In the genomic region with DNA sequence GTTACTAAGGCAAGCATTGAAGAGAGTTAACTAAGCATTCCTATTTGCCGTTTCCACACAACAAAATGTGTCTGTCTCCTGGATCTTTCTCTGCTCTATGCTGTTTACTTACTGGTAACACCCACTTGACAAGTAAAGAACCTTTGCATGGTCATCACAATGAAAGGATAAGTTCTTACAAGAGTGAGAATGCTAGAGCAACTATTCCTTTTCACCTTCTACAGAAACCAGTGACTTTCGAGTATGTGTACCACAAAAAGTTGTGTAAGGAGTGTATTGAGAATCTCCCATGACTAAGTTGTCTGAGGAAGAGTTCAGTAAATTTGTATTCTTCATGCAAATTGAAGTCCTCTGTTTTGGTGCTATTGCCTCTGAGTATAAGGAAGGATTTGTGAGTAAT, we compare ENCODE assay signal across 11 cellular contexts. TPM values are rescaled to one million over a fixed set of nuclear protein-coding genes. Genes with fewer than 3 reads are reported as not detected.
DNase-seq lines count a peak whose midpoint lies in the region; ATAC-seq, FAIRE-seq and TF ChIP-seq lines count a peak whose summit lies in the region.
"Had no signal": no experiment of that assay in that cellular context is flagged by ENCODE, and none has a peak within 500 bp of the region (broad histone marks: within the 10 kb centered on the region; RNA-seq: fewer than 3 reads in every experiment).

No MANE protein-coding gene starts in this region.

- H3K4me2 ChIP-seq in Loucy (ENCODE audit: low read depth, low read length, poor library complexity, severe bottlenecking), result peak overlapping the region; percentile 41

- H3K9ac ChIP-seq in Loucy (ENCODE audit: low read depth, low read length, poor library complexity, severe bottlenecking) (peak overlapping the region; percentile 13), endodermal cell (ENCODE audit: extremely low read depth, low read length, poor library complexity, severe bottlenecking) (peak overlapping the region; percentile 43)

- no peaks in the 10 kb centered on the region for H3K9me3 Mint-ChIP-seq in activated T-cell treated with anti-CD3 and anti-CD28 coated beads, Interleukin-2, amount 50 U/mL, for 4 hours
- no peaks in the 10 kb centered on the region for H3K9me3 Mint-ChIP-seq in endodermal cell
- H3K9me3 Mint-ChIP-seq in stimulated activated effector memory CD8-positive, alpha-beta T cell treated with anti-CD3 and anti-CD28 coated beads, Interleukin-12 subunit alpha, Interleukin-12 subunit beta, amount 100 ng/mL, for 72 hours, result no peaks in the 10 kb centered on the region

- H2AFZ ChIP-seq in Loucy (ENCODE audit: low read length), result no peak overlapping the region

- H3K27ac Mint-ChIP-seq in endodermal cell, result peak overlapping the region; percentile 83
- no peak overlapping the region for H3K27ac Mint-ChIP-seq in stimulated activated effector memory CD8-positive, alpha-beta T cell treated with anti-CD3 and anti-CD28 coated beads, Interleukin-12 subunit alpha, Interleukin-12 subunit beta, amount 100 ng/mL, for 72 hours

- H3K9me3 ChIP-seq in Loucy (ENCODE audit: insufficient read depth, low read depth, low read length), result no peaks in the 10 kb centered on the region
- H3K9me3 ChIP-seq in endodermal cell (ENCODE audit: control insufficient read depth, low read length), result no peaks in the 10 kb centered on the region

- H3K9me2 ChIP-seq in Loucy (replicated peaks; ENCODE audit: low read depth, low read length), result no peaks in the 10 kb centered on the region

- H3K79me2 ChIP-seq in Loucy (ENCODE audit: insufficient read depth, low read length), result peaks cover 73% of the 10 kb centered on the region

- peak; percentile 67 to 69 for ATAC-seq in activated T-cell treated with anti-CD3 and anti-CD28 coated beads, Interleukin-2, amount 50 U/mL, for 4 hours
- ATAC-seq in stimulated activated effector memory CD8-positive, alpha-beta T cell treated with anti-CD3 and anti-CD28 coated beads, Interleukin-12 subunit alpha, Interleukin-12 subunit beta, amount 100 ng/mL, for 72 hours, result peak; percentile 83
- no peak for ATAC-seq in GM21737 (IDR thresholded peaks at IDR 0.05; ENCODE audit: unreplicated experiment)

- H3K4me1 ChIP-seq in Loucy (ENCODE audit: insufficient read depth, low read length, poor library complexity, severe bottlenecking), result peaks cover 62% of the 10 kb centered on the region
- H3K4me1 ChIP-seq in endodermal cell (ENCODE audit: control insufficient read depth, insufficient read depth, low read length), result peaks cover 34% of the 10 kb centered on the region

- no peaks in the 10 kb centered on the region for H3K27me3 Mint-ChIP-seq in activated T-cell treated with anti-CD3 and anti-CD28 coated beads, Interleukin-2, amount 50 U/mL, for 4 hours (ENCODE audit: low read depth)
- no peaks in the 10 kb centered on the region for H3K27me3 Mint-ChIP-seq in endodermal cell (ENCODE audit: insufficient read depth)

- H3K27me3 ChIP-seq in Loucy (ENCODE audit: insufficient read depth, low read length, poor library complexity, severe bottlenecking) (no peaks in the 10 kb centered on the region), endodermal cell (ENCODE audit: control insufficient read depth, insufficient read depth, low read length, poor library complexity, severe bottlenecking) (no peaks in the 10 kb centered on the region)

- FAIRE-seq in frontal cortex (lab: Jason Lieb, UNC), result no peak
- FAIRE-seq: D721Med had no signal

- H3K27ac ChIP-seq in endodermal cell (ENCODE audit: low read depth, low read length), result no peak overlapping the region
- H3K27ac ChIP-seq: WERI-Rb-1 had no signal

- 45 to 70% methylated on average over 2 of the region's 2 CpGs for WGBS in endodermal cell (ENCODE audit: insufficient coverage in 1 of 2, insufficient read length in 1 of 2), 2 experiments

- no peak for DNase-seq in activated T-cell treated with anti-CD3 and anti-CD28 coated beads, Interleukin-2, amount 50 U/mL, for 4 hours
- DNase-seq in activated T-cell treated with anti-CD3 and anti-CD28 coated beads, Interleukin-2, amount 50 U/mL, for 1 hour, result no peak
- DNase-seq in endodermal cell (no peak), NCI-H526 (lab: John Stamatoyannopoulos, UW) (no peak), frontal cortex (ENCODE audit: low spot score in 2 of 2) (no peak)
- no peak for DNase-seq in stimulated activated effector memory CD8-positive, alpha-beta T cell treated with anti-CD3 and anti-CD28 coated beads, Interleukin-12 subunit alpha, Interleukin-12 subunit beta, amount 100 ng/mL, for 72 hours (ENCODE audit: low spot score in 2 of 2)
- DNase-seq: NCI-H1092 treated with DMSO at 0.1 percent for 48 hours, WERI-Rb-1 had no signal

- H3K4me3 ChIP-seq in Loucy (ENCODE audit: low read length, poor library complexity, severe bottlenecking) (peak overlapping the region; percentile 19), endodermal cell (ENCODE audit: low read length) (peak overlapping the region; percentile 66)

- peak overlapping the region; percentile 29 for H3K4me3 Mint-ChIP-seq in activated T-cell treated with anti-CD3 and anti-CD28 coated beads, Interleukin-2, amount 50 U/mL, for 4 hours
- H3K4me3 Mint-ChIP-seq in endodermal cell, result peak overlapping the region; percentile 18
- H3K4me3 Mint-ChIP-seq in stimulated activated effector memory CD8-positive, alpha-beta T cell treated with anti-CD3 and anti-CD28 coated beads, Interleukin-12 subunit alpha, Interleukin-12 subunit beta, amount 100 ng/mL, for 72 hours, result peak overlapping the region; percentile 28

- H4K20me1 ChIP-seq in Loucy (ENCODE audit: insufficient read depth, low read length, poor library complexity, severe bottlenecking), result peaks cover 51% of the 10 kb centered on the region

- peaks cover 28% of the 10 kb centered on the region for H3K36me3 Mint-ChIP-seq in activated T-cell treated with anti-CD3 and anti-CD28 coated beads, Interleukin-2, amount 50 U/mL, for 4 hours (ENCODE audit: insufficient read depth)
- H3K36me3 Mint-ChIP-seq in endodermal cell (ENCODE audit: low read depth), result peaks cover 12% of the 10 kb centered on the region
- peaks cover 92% of the 10 kb centered on the region for H3K36me3 Mint-ChIP-seq in stimulated activated effector memory CD8-positive, alpha-beta T cell treated with anti-CD3 and anti-CD28 coated beads, Interleukin-12 subunit alpha, Interleukin-12 subunit beta, amount 100 ng/mL, for 72 hours

- H3K36me3 ChIP-seq in Loucy (ENCODE audit: insufficient read depth, low read length) (no peaks in the 10 kb centered on the region), endodermal cell (ENCODE audit: control insufficient read depth, insufficient read depth, low read length) (peaks cover 61% of the 10 kb centered on the region)

- H3F3A ChIP-seq in Loucy (ENCODE audit: low read depth), result no peaks in the 10 kb centered on the region

- H3K4me1 Mint-ChIP-seq in activated T-cell treated with anti-CD3 and anti-CD28 coated beads, Interleukin-2, amount 50 U/mL, for 4 hours (ENCODE audit: low read depth), result peaks cover 80% of the 10 kb centered on the region
- H3K4me1 Mint-ChIP-seq in endodermal cell, result peaks cover 76% of the 10 kb centered on the region
- H3K4me1 Mint-ChIP-seq in stimulated activated effector memory CD8-positive, alpha-beta T cell treated with anti-CD3 and anti-CD28 coated beads, Interleukin-12 subunit alpha, Interleukin-12 subunit beta, amount 100 ng/mL, for 72 hours, result peaks cover 64% of the 10 kb centered on the region

- no peak for TF ChIP-seq CTCF in Loucy (conservative IDR thresholded peaks at IDR 0.05; ENCODE audit: low read length)
- TF ChIP-seq CTCF in endodermal cell (conservative IDR thresholded peaks at IDR 0.05), result no peak

RNA-seq across cellular contexts. Expression of a gene that starts 10.8 kb away (rescaled TPM):
- total RNA-seq in activated T-cell treated with anti-CD3 and anti-CD28 coated beads, Interleukin-2, amount 50 U/mL, for 4 hours, result 10 to 100 TPM; 18.2 to 21.7 (median 20.4) TPM
- total RNA-seq in endodermal cell (10 to 100 TPM; 27.1 to 34.3 TPM), frontal cortex (44.0 TPM)
- polyA plus RNA-seq in endodermal cell (2013, experiment 1 of 2), result 14.8 TPM
- 14.7 TPM for polyA plus RNA-seq in endodermal cell (2013, experiment 2 of 2)
